Comparison of ENCODE assay signal across 18 cellular contexts in the genomic region with DNA sequence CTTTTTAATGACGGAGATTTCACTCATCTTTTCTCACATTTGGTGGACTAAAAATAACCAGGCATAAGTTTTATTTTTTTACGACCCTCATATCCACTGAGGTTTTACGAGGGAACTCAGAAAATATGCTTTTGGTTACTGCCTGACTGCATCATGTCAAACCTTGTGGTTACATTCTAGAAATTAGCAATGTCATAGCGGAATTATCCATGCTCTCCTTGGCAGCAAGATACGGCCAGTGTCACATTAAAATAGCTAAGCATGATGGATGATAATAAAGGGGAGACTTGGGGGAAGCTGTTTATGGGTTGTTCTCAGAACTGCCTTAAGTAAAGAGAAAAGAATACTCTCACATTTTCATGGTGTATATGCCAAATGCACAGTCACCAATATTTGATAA.
DNase-seq lines count a peak whose midpoint lies in the region; ATAC-seq, FAIRE-seq and TF ChIP-seq lines count a peak whose summit lies in the region.
"Had no signal": no experiment of that assay in that cellular context is flagged by ENCODE, and none has a peak within 500 bp of the region (broad histone marks: within the 10 kb centered on the region; RNA-seq: fewer than 3 reads in every experiment).

No MANE protein-coding gene starts in this region.

- no peaks in the 10 kb centered on the region for H3K27me3 ChIP-seq in neural cell (ENCODE audit: insufficient read depth, low read depth, low read length)
- H3K27me3 ChIP-seq: BE2C had no signal

- H2AFZ ChIP-seq in neural cell (ENCODE audit: low read depth, low read length), result no peak overlapping the region

- TF ChIP-seq CTCF in neural cell (IDR thresholded peaks at IDR 0.05; ENCODE audit: poor library complexity, severe bottlenecking), result no peak

- no peak for TF ChIP-seq RAD21 in neural cell (conservative IDR thresholded peaks at IDR 0.05)

- H3K4me2 ChIP-seq in neural cell (ENCODE audit: low read length), result no peak overlapping the region
- H3K4me2 ChIP-seq: A549 had no signal

- intact Hi-C loops in Right ventricle myocardium inferior (cut with DNase I), result no loop called here

- no peaks in the 10 kb centered on the region for H3F3A ChIP-seq in neural cell (ENCODE audit: insufficient read depth, low read length, poor library complexity, severe bottlenecking)

- TF ChIP-seq EP300 in neural cell (conservative IDR thresholded peaks at IDR 0.05; ENCODE audit: poor library complexity, severe bottlenecking), result no peak

- H3K4me3 ChIP-seq in neural cell (ENCODE audit: low read length), result no peak overlapping the region
- H3K4me3 ChIP-seq: A549, GM12878 had no signal

- H4K20me1 ChIP-seq in neural cell (ENCODE audit: insufficient read depth), result no peaks in the 10 kb centered on the region

- H3K9ac ChIP-seq in neural cell (ENCODE audit: low read length), result no peak overlapping the region

- DNase-seq in NCI-H1694 (lab: John Stamatoyannopoulos, UW) (peak; percentile 68), SK-N-DZ (ENCODE audit: low spot score) (peak; percentile 2), H4 (ENCODE audit: low spot score) (no peak), DMS79 (lab: John Stamatoyannopoulos, UW) (no peak), Right ventricle myocardium inferior (ENCODE audit: missing footprints) (no peak), NCI-H2081 (lab: John Stamatoyannopoulos, UW) (no peak)
- DNase-seq: BE2C; CD4-positive, alpha-beta memory T cell; COR-L47; DMS53 had no signal

- H3K27ac ChIP-seq in neural cell (ENCODE audit: low read length), result no peak overlapping the region
- H3K27ac ChIP-seq: A549, C4-2B had no signal

- no peaks in the 10 kb centered on the region for H3K9me3 ChIP-seq in neural cell (ENCODE audit: low read length)
- H3K9me3 ChIP-seq: A549, BE2C had no signal

- no peaks in the 10 kb centered on the region for H3K79me2 ChIP-seq in neural cell (replicated peaks; ENCODE audit: insufficient read depth, low read length)

- H3K36me3 ChIP-seq in neural cell (ENCODE audit: insufficient read depth, low read length), result no peaks in the 10 kb centered on the region
- H3K36me3 ChIP-seq: BE2C had no signal

- no peak for ATAC-seq in Right ventricle myocardium inferior
- ATAC-seq: A549, GM12878, HCT116 had no signal

- FAIRE-seq in endometrium (lab: Jason Lieb, UNC), result peak; percentile 99
- FAIRE-seq: A549, GM12878, GM18507, H54 had no signal

- no peaks in the 10 kb centered on the region for H3K9me2 ChIP-seq in neural cell (ENCODE audit: insufficient read depth, low read length)

TF ChIP-seq in neural cell, 6 proteins besides CTCF, POLR2A, EP300 and RAD21:
- TF ChIP-seq SMC3 (conservative IDR thresholded peaks at IDR 0.05; ENCODE audit: poor library complexity) (no peak), MXI1 (conservative IDR thresholded peaks at IDR 0.05; ENCODE audit: poor library complexity, severe bottlenecking) (no peak), POLR2AphosphoS5 (IDR thresholded peaks at IDR 0.05) (peak; percentile 31), EZH2 (IDR thresholded peaks at IDR 0.05; ENCODE audit: borderline replicate concordance, insufficient read depth, low read length, poor library complexity, severe bottlenecking) (no peak)
- TF ChIP-seq, protein P1, sequence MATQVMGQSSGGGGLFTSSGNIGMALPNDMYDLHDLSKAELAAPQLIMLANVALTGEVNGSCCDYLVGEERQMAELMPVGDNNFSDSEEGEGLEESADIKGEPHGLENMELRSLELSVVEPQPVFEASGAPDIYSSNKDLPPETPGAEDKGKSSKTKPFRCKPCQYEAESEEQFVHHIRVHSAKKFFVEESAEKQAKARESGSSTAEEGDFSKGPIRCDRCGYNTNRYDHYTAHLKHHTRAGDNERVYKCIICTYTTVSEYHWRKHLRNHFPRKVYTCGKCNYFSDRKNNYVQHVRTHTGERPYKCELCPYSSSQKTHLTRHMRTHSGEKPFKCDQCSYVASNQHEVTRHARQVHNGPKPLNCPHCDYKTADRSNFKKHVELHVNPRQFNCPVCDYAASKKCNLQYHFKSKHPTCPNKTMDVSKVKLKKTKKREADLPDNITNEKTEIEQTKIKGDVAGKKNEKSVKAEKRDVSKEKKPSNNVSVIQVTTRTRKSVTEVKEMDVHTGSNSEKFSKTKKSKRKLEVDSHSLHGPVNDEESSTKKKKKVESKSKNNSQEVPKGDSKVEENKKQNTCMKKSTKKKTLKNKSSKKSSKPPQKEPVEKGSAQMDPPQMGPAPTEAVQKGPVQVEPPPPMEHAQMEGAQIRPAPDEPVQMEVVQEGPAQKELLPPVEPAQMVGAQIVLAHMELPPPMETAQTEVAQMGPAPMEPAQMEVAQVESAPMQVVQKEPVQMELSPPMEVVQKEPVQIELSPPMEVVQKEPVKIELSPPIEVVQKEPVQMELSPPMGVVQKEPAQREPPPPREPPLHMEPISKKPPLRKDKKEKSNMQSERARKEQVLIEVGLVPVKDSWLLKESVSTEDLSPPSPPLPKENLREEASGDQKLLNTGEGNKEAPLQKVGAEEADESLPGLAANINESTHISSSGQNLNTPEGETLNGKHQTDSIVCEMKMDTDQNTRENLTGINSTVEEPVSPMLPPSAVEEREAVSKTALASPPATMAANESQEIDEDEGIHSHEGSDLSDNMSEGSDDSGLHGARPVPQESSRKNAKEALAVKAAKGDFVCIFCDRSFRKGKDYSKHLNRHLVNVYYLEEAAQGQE (IDR thresholded peaks at IDR 0.05; ENCODE audit: borderline replicate concordance), result no peak

Comparison
In these comparisons a context has a peak if more than half of its experiments do, and no peak if none do; other contexts are left out.
1. DNase-seq: peak in NCI-H1694 (single experiment) and SK-N-DZ (single experiment); none in H4 (single experiment), DMS79 (single experiment), Right ventricle myocardium inferior (single experiment) and NCI-H2081 (0 of 2).